1 cellular context compared by ENCODE assay signal in the genomic region with DNA sequence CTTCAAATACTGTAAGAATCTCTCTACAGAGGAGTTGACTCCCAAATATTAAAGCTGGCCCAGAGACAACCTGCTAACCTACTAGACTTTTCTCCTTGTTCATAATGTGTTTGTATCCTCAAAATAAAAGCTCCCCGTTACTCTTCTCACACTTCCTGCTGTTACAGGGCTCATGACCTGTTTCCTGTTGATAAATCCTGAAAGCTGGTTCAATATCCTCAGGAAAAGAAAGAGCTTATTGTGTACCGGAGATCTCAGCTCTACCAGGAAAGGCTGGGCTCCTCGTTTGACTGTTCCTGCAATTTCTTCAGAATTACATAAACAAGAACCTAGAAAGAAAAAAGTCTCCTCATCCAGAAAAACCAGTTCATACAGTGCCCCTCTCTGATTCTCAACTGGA.
TF ChIP-seq lines count a peak whose summit lies in the region.

No MANE protein-coding gene starts in this region.

TF ChIP-seq in HepG2, 621 proteins besides CTCF, POLR2A, EP300 and RAD21:
- TF ChIP-seq GABPA (IDR thresholded peaks at IDR 0.05; ENCODE audit: low read depth, low read length) (no peak), GABPA (CRISPR knock-in tag; IDR thresholded peaks at IDR 0.05; ENCODE audit: low read depth) (0 out of 2 replicates have a peak, but pooled peaks have one; percentile 14), ZNF138 (CRISPR knock-in tag; IDR thresholded peaks at IDR 0.05; ENCODE audit: low read depth) (no peak), NR2F2 (IDR thresholded peaks at IDR 0.05; ENCODE audit: borderline replicate concordance, low read depth) (no peak), ZNF446 (CRISPR knock-in tag; IDR thresholded peaks at IDR 0.05) (no peak), ZNF644 (CRISPR knock-in tag; IDR thresholded peaks at IDR 0.05; ENCODE audit: low read depth) (no peak), ZSCAN30 (CRISPR knock-in tag; IDR thresholded peaks at IDR 0.05) (no peak)
